Comparison of ENCODE assay signal across 14 cellular contexts in the genomic region with DNA sequence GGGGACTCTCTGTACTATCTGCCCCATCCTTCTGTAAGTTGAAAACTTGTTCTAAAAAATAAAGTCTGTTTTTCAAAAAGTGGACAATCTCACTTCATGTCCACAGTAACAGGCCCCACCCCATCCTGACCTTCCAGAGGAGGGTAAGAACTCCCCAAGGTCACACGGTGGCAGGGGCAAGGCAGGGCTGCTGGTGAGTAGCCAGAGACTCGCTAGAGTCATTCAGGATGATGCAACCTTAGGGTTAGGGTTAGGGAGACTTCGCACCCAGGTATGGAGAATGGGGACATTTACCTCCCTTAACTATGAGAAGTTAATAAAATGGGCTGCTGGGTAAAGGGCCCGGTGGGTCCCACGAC. TPM values are rescaled to one million over a fixed set of nuclear protein-coding genes. Genes with fewer than 3 reads are reported as not detected.
A peak's percentile ranks its signal among the peaks of the same experiment; 100 is the strongest.
DNase-seq lines count a peak whose midpoint lies in the region; ATAC-seq and TF ChIP-seq lines count a peak whose summit lies in the region.
"Had no signal": no experiment of that assay in that cellular context is flagged by ENCODE, and none has a peak within 500 bp of the region (broad histone marks: within the 10 kb centered on the region; RNA-seq: fewer than 3 reads in every experiment).

No MANE protein-coding gene starts in this region.

- H3K27me3 ChIP-seq in GM23338 (ENCODE audit: insufficient read depth), result no peaks in the 10 kb centered on the region
- no peaks in the 10 kb centered on the region for H3K27me3 ChIP-seq in body of pancreas
- H3K27me3 ChIP-seq in right cardiac atrium (ENCODE audit: control insufficient read depth, insufficient read depth), result no peaks in the 10 kb centered on the region
- H3K27me3 ChIP-seq in spleen (replicated peaks in 1 of 7), result no peaks in the 10 kb centered on the region

- H3K9me3 ChIP-seq in body of pancreas (no peaks in the 10 kb centered on the region), right cardiac atrium (ENCODE audit: control insufficient read depth, low read length) (no peaks in the 10 kb centered on the region), spleen (no peaks in the 10 kb centered on the region)

- intact Hi-C loops in body of pancreas (cut with DNase I) (no loop called here), right cardiac atrium (cut with DNase I) (no loop called here), spleen (cut with DNase I; ENCODE audit: low total_unique reads) (no loop called here)

- H3K4me1 ChIP-seq in GM23338 (ENCODE audit: insufficient read depth) (peaks cover 5% of the 10 kb centered on the region), body of pancreas (peaks cover 37% of the 10 kb centered on the region), right cardiac atrium (ENCODE audit: control insufficient read depth, insufficient read depth, low read length) (peaks cover 19% of the 10 kb centered on the region), spleen (peaks cover 17 to 83% (median 57%) of the 10 kb centered on the region in 6 donors)

- no peak for TF ChIP-seq CTCF in GM23338 (conservative IDR thresholded peaks at IDR 0.05; ENCODE audit: low read depth in 2 of 2)
- TF ChIP-seq CTCF in body of pancreas (IDR thresholded peaks at IDR 0.05), result no peak
- no peak for TF ChIP-seq CTCF in spleen (IDR thresholded peaks at IDR 0.05 in 8 of 11, conservative IDR thresholded peaks at IDR 0.05 in 3 of 11)

- no peaks in the 10 kb centered on the region for H3K9me3 Mint-ChIP-seq in GM23338
- no peaks in the 10 kb centered on the region for H3K9me3 Mint-ChIP-seq in activated CD8-positive, alpha-beta memory T cell treated with anti-CD3 and anti-CD28 coated beads, Interleukin-2, amount 10 ng/mL, durations not matched to agents 7 days and 5 days (ENCODE audit: low read depth)
- H3K9me3 Mint-ChIP-seq: activated CD4-positive, alpha-beta memory T cell treated with anti-CD3 and anti-CD28 coated beads for 36 hours; CD8-positive, alpha-beta memory T cell; immature natural killer cell had no signal

- H3K36me3 ChIP-seq in GM23338 (ENCODE audit: insufficient read depth) (peaks cover 5% of the 10 kb centered on the region; the same call in 1 of the 2 replicates), body of pancreas (replicated peaks in 1 of 2; ENCODE audit: insufficient read depth in 1 of 2, low read depth in 2 of 2) (no peaks in the 10 kb centered on the region), spleen (peaks cover 2 to 99% (median 25%) of the 10 kb centered on the region in 6 donors)

- no peak overlapping the region for H3K4me3 Mint-ChIP-seq in GM23338
- H3K4me3 Mint-ChIP-seq in activated CD8-positive, alpha-beta memory T cell treated with anti-CD3 and anti-CD28 coated beads, Interleukin-2, amount 10 ng/mL, durations not matched to agents 7 days and 5 days, result no peak overlapping the region
- H3K4me3 Mint-ChIP-seq: activated CD4-positive, alpha-beta memory T cell treated with anti-CD3 and anti-CD28 coated beads for 36 hours; CD8-positive, alpha-beta memory T cell; immature natural killer cell had no signal

- ATAC-seq in GM23338, result no peak
- ATAC-seq in body of pancreas, result peak; percentile 23
- peak; percentile 28 to 44 for ATAC-seq in right cardiac atrium
- no peak for ATAC-seq in GM21723 (IDR thresholded peaks at IDR 0.05; ENCODE audit: unreplicated experiment)
- ATAC-seq in activated CD8-positive, alpha-beta memory T cell treated with anti-CD3 and anti-CD28 coated beads, Interleukin-2, amount 10 ng/mL, durations not matched to agents 7 days and 5 days, result no peak

- peak overlapping the region; percentile 55 for H3K27ac ChIP-seq in GM23338 (ENCODE audit: low read depth)
- peak overlapping the region in 2 of 4 donors; percentile 27 to 29 for H3K27ac ChIP-seq in body of pancreas
- peak overlapping the region; percentile 79 for H3K27ac ChIP-seq in right cardiac atrium (ENCODE audit: low read length)
- peak overlapping the region in 6 of 8 donors; percentile 13 to 72 (median 64) for H3K27ac ChIP-seq in spleen

- H2AFZ ChIP-seq in GM23338, result no peak overlapping the region

- CTCF ChIA-PET in activated CD8-positive, alpha-beta memory T cell treated with anti-CD3 and anti-CD28 coated beads, Interleukin-2, amount 10 ng/mL, durations not matched to agents 7 days and 5 days (lab: Charles Lee), result no interaction called here

- no peak overlapping the region for H3K4me2 ChIP-seq in GM23338

- H3K4me1 Mint-ChIP-seq in GM23338, result peaks cover 34% of the 10 kb centered on the region
- H3K4me1 Mint-ChIP-seq in activated CD8-positive, alpha-beta memory T cell treated with anti-CD3 and anti-CD28 coated beads, Interleukin-2, amount 10 ng/mL, durations not matched to agents 7 days and 5 days, result peaks cover 14% of the 10 kb centered on the region

- WGBS in body of pancreas, 2 donors, result 29 to 65% methylated on average over 3 to 5 of the region's 5 CpGs
- WGBS in right cardiac atrium, result 75% methylated on average over 5 of the region's 5 CpGs
- WGBS in spleen, 5 donors, result 70 to 81% (median 80%) methylated on average over 5 of the region's 5 CpGs

- H3K79me2 ChIP-seq in GM23338 (replicated peaks; ENCODE audit: insufficient read depth), result peaks cover 11% of the 10 kb centered on the region

- H3K27me3 Mint-ChIP-seq in GM23338 (ENCODE audit: insufficient read depth, low read depth, poor library complexity), result peaks cover 8% of the 10 kb centered on the region
- no peaks in the 10 kb centered on the region for H3K27me3 Mint-ChIP-seq in activated CD8-positive, alpha-beta memory T cell treated with anti-CD3 and anti-CD28 coated beads, Interleukin-2, amount 10 ng/mL, durations not matched to agents 7 days and 5 days
- H3K27me3 Mint-ChIP-seq: activated CD4-positive, alpha-beta memory T cell treated with anti-CD3 and anti-CD28 coated beads for 36 hours had no signal

- H3K4me3 ChIP-seq in GM23338 (no peak overlapping the region), body of pancreas (no peak overlapping the region), right cardiac atrium (ENCODE audit: low read length) (no peak overlapping the region), spleen (no peak overlapping the region)

- DNase-seq in GM23338 (ENCODE audit: low spot score), result no peak
- DNase-seq in body of pancreas, result no peak
- peak in 2 of 3 donors; percentile 63 to 73 for DNase-seq in right cardiac atrium
- DNase-seq in spleen, result no peak
- no peak for DNase-seq in medulla oblongata (ENCODE audit: extremely low spot score)
- DNase-seq in NCI-H1694 (lab: John Stamatoyannopoulos, UW), result no peak
- no peak for DNase-seq in activated CD8-positive, alpha-beta memory T cell treated with anti-CD3 and anti-CD28 coated beads, Interleukin-2, amount 10 ng/mL, durations not matched to agents 7 days and 5 days
- DNase-seq: activated CD4-positive, alpha-beta memory T cell treated with anti-CD3 and anti-CD28 coated beads for 36 hours; aorta; CD8-positive, alpha-beta memory T cell; immature natural killer cell; NCI-H187 treated with DMSO at 0.1 percent for 48 hours; T-helper 2 cell had no signal

- peak overlapping the region; percentile 53 for H3K27ac Mint-ChIP-seq in GM23338
- no peak overlapping the region for H3K27ac Mint-ChIP-seq in activated CD8-positive, alpha-beta memory T cell treated with anti-CD3 and anti-CD28 coated beads, Interleukin-2, amount 10 ng/mL, durations not matched to agents 7 days and 5 days

- peaks cover 40% of the 10 kb centered on the region for H3K36me3 Mint-ChIP-seq in GM23338 (ENCODE audit: low read depth)
- peaks cover 19% of the 10 kb centered on the region for H3K36me3 Mint-ChIP-seq in activated CD8-positive, alpha-beta memory T cell treated with anti-CD3 and anti-CD28 coated beads, Interleukin-2, amount 10 ng/mL, durations not matched to agents 7 days and 5 days

- TF ChIP-seq POLR2A in body of pancreas (IDR thresholded peaks at IDR 0.05) (no peak), spleen (IDR thresholded peaks at IDR 0.05) (no peak)

- no peaks in the 10 kb centered on the region for H3F3A ChIP-seq in GM23338 (replicated peaks; ENCODE audit: low read depth)

- no peaks in the 10 kb centered on the region for H3K9me2 ChIP-seq in GM23338 (ENCODE audit: insufficient read depth)

- peaks cover 4% of the 10 kb centered on the region for H4K20me1 ChIP-seq in GM23338 (replicated peaks; ENCODE audit: insufficient read depth)

TF ChIP-seq in GM23338, 12 proteins besides CTCF, POLR2A, EP300 and RAD21 (continues in another document):
- no peak for TF ChIP-seq ZNF331 (CRISPR knock-in tag; IDR thresholded peaks at IDR 0.05; ENCODE audit: low read depth)

RNA-seq across cellular contexts. Expression of gene PEDS1, which starts 15.4 kb away (rescaled TPM):
- total RNA-seq in GM23338 (2014; rRNA removed; shearing (Covaris generic)), result 33.0 and 43.6 TPM in 2 replicates
- polyA plus RNA-seq in GM23338 (2016; fragmentation: Nextera tagmentation; extraction: Ambion mirVana) (31.6 and 34.5 TPM in 2 replicates), right cardiac atrium (26.8 TPM), spleen (10 to 100 TPM in 2 of 3 donors, 1 to 10 TPM in 1; 9.6 to 14.3 (median 12.2) TPM)
- total RNA-seq in body of pancreas (1 to 10 TPM; 9.1 to 9.6 TPM), right cardiac atrium (10 to 100 TPM; 19.3 to 25.2 (median 21.6) TPM), spleen (10 to 100 TPM; 15.3 to 24.8 (median 20.3) TPM)
- 10 to 100 TPM; 24.2 to 25.4 TPM for total RNA-seq in activated CD8-positive, alpha-beta memory T cell treated with anti-CD3 and anti-CD28 coated beads, Interleukin-2, amount 10 ng/mL, durations not matched to agents 7 days and 5 days

RNA-seq across cellular contexts. Expression of gene UBE2V1, which starts 25.1 kb away (rescaled TPM):
- total RNA-seq in GM23338 (2014; rRNA removed; shearing (Covaris generic)), result 85.7 and 105 TPM in 2 replicates
- polyA plus RNA-seq in GM23338 (2016; fragmentation: Nextera tagmentation; extraction: Ambion mirVana) (293 and 302 TPM in 2 replicates), right cardiac atrium (86.0 TPM), spleen (10 to 100 TPM; 62.3 to 76.9 (median 69.5) TPM)
- total RNA-seq in body of pancreas (10 to 100 TPM; 42.0 to 43.8 TPM), right cardiac atrium (100 to 1,000 TPM in 1 of 4 donors, 10 to 100 TPM in 3; 86.8 to 120 (median 91.9) TPM), spleen (100 to 1,000 TPM; 110 to 140 (median 131) TPM)
- 100 to 1,000 TPM; 140 to 158 TPM for total RNA-seq in activated CD8-positive, alpha-beta memory T cell treated with anti-CD3 and anti-CD28 coated beads, Interleukin-2, amount 10 ng/mL, durations not matched to agents 7 days and 5 days

RNA-seq across cellular contexts. Expression of gene CEBPB, which starts 52.5 kb away (rescaled TPM):
- total RNA-seq in GM23338 (2014; rRNA removed; shearing (Covaris generic)), result 20.5 and 25.4 TPM in 2 replicates
- polyA plus RNA-seq in GM23338 (2016; fragmentation: Nextera tagmentation; extraction: Ambion mirVana) (20.6 and 23.7 TPM in 2 replicates), right cardiac atrium (16.4 TPM), spleen (10 to 100 TPM; 24.2 to 26.0 (median 25.3) TPM)
- total RNA-seq in body of pancreas (100 to 1,000 TPM in 1 of 2 donors, 10 to 100 TPM in 1; 47.7 to 104 TPM), right cardiac atrium (10 to 100 TPM; 46.2 to 92.4 (median 64.3) TPM), spleen (100 to 1,000 TPM in 5 of 7 donors, 10 to 100 TPM in 2; 64.7 to 273 (median 145) TPM)
- total RNA-seq in activated CD8-positive, alpha-beta memory T cell treated with anti-CD3 and anti-CD28 coated beads, Interleukin-2, amount 10 ng/mL, durations not matched to agents 7 days and 5 days, result 10 to 100 TPM; 32.6 to 34.6 TPM

Comparison
In these comparisons a context has a peak if more than half of its experiments do, and no peak if none do; other contexts are left out.
1. ATAC-seq: peak in body of pancreas (single experiment) and right cardiac atrium (2 of 2); none in GM23338 (single experiment), GM21723 (single experiment) and activated CD8-positive, alpha-beta memory T cell treated with anti-CD3 and anti-CD28 coated beads, Interleukin-2, amount 10 ng/mL, durations not matched to agents 7 days and 5 days (single experiment).
2. DNase-seq: peak in right cardiac atrium (2 of 3); none in GM23338 (single experiment), body of pancreas (0 of 4), spleen (single experiment), medulla oblongata (single experiment), NCI-H1694 (single experiment) and activated CD8-positive, alpha-beta memory T cell treated with anti-CD3 and anti-CD28 coated beads, Interleukin-2, amount 10 ng/mL, durations not matched to agents 7 days and 5 days (single experiment).